Comparison of ENCODE assay signal across 1 cellular context in genomic region chr5:149038336-149039075, GRCh38.
TF ChIP-seq lines count a peak whose summit lies in the region.

No MANE protein-coding gene starts in this region.

TF ChIP-seq in endothelial cell of umbilical vein, 7 proteins besides CTCF, POLR2A, EP300 and RAD21:
- no peak for TF ChIP-seq POLR2AphosphoS5 (IDR thresholded peaks at IDR 0.05; ENCODE audit: insufficient read depth, low read depth, low read length)
- no peak for TF ChIP-seq MYC (IDR thresholded peaks at IDR 0.05; ENCODE audit: low read depth, low read length)
- no peak for TF ChIP-seq FOS (IDR thresholded peaks at IDR 0.05; ENCODE audit: borderline replicate concordance, insufficient read depth, low read length)
- TF ChIP-seq, protein P1, sequence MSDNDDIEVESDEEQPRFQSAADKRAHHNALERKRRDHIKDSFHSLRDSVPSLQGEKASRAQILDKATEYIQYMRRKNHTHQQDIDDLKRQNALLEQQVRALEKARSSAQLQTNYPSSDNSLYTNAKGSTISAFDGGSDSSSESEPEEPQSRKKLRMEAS (IDR thresholded peaks at IDR 0.05; ENCODE audit: insufficient read depth, insufficient read length) = no peak
- no peak for TF ChIP-seq JUN (IDR thresholded peaks at IDR 0.05; ENCODE audit: borderline replicate concordance, insufficient read depth, insufficient read length, low read depth)
- no peak for TF ChIP-seq EZH2 (IDR thresholded peaks at IDR 0.05; ENCODE audit: borderline replicate concordance, low read depth, low read length, severe bottlenecking)
- no peak for TF ChIP-seq GATA2 (IDR thresholded peaks at IDR 0.05; ENCODE audit: insufficient read depth, insufficient read length, low read depth, low read length)
